Comparison of ENCODE assay signal across 8 cellular contexts in genomic region chr19:42529248-42529764, GRCh38.
DNase-seq lines count a peak whose midpoint lies in the region; ATAC-seq lines count a peak whose summit lies in the region.

No MANE protein-coding gene starts in this region.

- no peak for ATAC-seq in HG03159 (IDR thresholded peaks at IDR 0.05; ENCODE audit: unreplicated experiment)

- peak; percentile 3 for DNase-seq in NCI-H1092 treated with DMSO at 0.1 percent for 48 hours (lab: John Stamatoyannopoulos, UW)
- no peak for DNase-seq in NCI-H1092 (lab: John Stamatoyannopoulos, UW)
- peak; percentile 70 for DNase-seq in LoVo (ENCODE audit: low spot score)
- DNase-seq in activated CD4-positive, CD25-positive, alpha-beta regulatory T cell treated with anti-CD3 and anti-CD28 coated beads, Interleukin-2, amount 50 U/mL, for 16 hours (ENCODE audit: low read depth, low spot score), result peak; percentile 48
- DNase-seq in central memory CD4-positive, alpha-beta T cell, result peak; percentile 65
- peak; percentile 69 for DNase-seq in kidney tubule cell (ENCODE audit: low spot score)
- DNase-seq in stimulated activated CD4-positive, alpha-beta T cell treated with anti-CD3 and anti-CD28 coated beads, Interleukin-2, amount 100 ng/mL, for 4 hours (ENCODE audit: low read depth), result peak; percentile 49
